ENCODE assay signal across 1 cellular context in genomic region chr11:18321622-18321990, GRCh38.
TF ChIP-seq lines count a peak whose summit lies in the region.

No MANE protein-coding gene starts in this region.

TF ChIP-seq in IMR-90, 13 proteins besides CTCF, POLR2A, EP300 and RAD21 (continued from another document):
- no peak for TF ChIP-seq USF2 (IDR thresholded peaks at IDR 0.05; ENCODE audit: low read depth, low read length)
- TF ChIP-seq RFX5 (IDR thresholded peaks at IDR 0.05; ENCODE audit: low read depth, low read length) = no peak
- TF ChIP-seq SMC3 (IDR thresholded peaks at IDR 0.05; ENCODE audit: low read depth, low read length) = no peak
- TF ChIP-seq FOS (IDR thresholded peaks at IDR 0.05; ENCODE audit: low read depth, low read length) = no peak
- no peak for TF ChIP-seq RCOR1 (IDR thresholded peaks at IDR 0.05; ENCODE audit: insufficient replicate concordance, low read length)
- TF ChIP-seq MXI1 (IDR thresholded peaks at IDR 0.05; ENCODE audit: borderline replicate concordance, low read depth, low read length) = no peak
- TF ChIP-seq BHLHE40 (IDR thresholded peaks at IDR 0.05; ENCODE audit: low read depth, low read length) = no peak
- TF ChIP-seq MAZ (IDR thresholded peaks at IDR 0.05; ENCODE audit: borderline replicate concordance, low read depth, low read length) = no peak
- TF ChIP-seq CEBPB (IDR thresholded peaks at IDR 0.05; ENCODE audit: low read depth, low read length) = no peak
- no peak for TF ChIP-seq CHD1 (IDR thresholded peaks at IDR 0.05; ENCODE audit: low read depth, low read length)
